In the genomic region with DNA sequence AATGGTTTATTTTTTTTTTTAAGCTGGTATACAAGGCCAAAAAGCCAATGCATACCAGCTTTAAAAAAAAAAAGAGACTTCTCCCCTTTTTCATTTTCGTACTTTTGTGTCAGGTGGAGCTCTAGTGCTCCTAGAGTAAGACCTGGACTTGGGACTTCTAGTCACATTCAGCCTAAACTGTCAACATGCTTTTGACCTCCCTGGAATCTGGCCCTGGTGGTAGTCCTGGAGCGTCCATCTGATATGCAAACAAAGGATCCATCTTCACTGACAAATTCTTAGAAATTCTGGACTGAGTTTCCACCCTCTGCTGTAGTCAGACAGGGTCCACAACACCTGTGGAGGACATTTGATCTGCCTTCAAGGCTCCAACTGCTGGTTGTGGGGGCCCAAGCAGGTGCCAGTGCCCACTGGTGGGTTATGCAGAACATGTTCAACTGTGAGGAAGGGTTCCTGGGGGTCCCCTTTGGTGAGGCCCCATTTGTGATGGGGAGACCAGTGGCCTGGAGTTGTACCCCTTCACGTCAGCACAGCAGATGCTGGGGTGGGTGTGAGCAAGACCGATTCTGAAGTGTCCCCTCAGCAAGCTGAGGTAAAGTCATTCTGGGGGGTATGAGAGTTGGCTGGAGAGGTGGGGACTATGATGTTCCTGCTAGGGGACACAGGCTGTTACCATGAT, we compare ENCODE assay signal across 19 cellular contexts.
"Had no signal": no experiment of that assay in that cellular context is flagged by ENCODE, and none has a peak within 500 bp of the region (broad histone marks: within the 10 kb centered on the region; RNA-seq: fewer than 3 reads in every experiment).

No MANE protein-coding gene starts in this region.

- H3K9me3 ChIP-seq: ascending aorta, breast epithelium, esophagus squamous epithelium, tibial artery had no signal

- ATAC-seq: activated T-helper 17 cell treated with anti-CD3 and anti-CD28 coated beads, Interleukin-2, amount 50 U/mL, for 72 hours; left colon had no signal

- H3K27ac ChIP-seq: ascending aorta, breast epithelium, esophagus squamous epithelium, tibial artery had no signal

- H3K4me3 ChIP-seq: ascending aorta, breast epithelium, esophagus squamous epithelium, tibial artery had no signal

- H3K4me1 ChIP-seq: ascending aorta, breast epithelium, esophagus squamous epithelium, tibial artery had no signal

- H3K36me3 ChIP-seq: ascending aorta, breast epithelium, esophagus squamous epithelium, tibial artery had no signal

- H3K4me1 Mint-ChIP-seq: activated T-helper 17 cell treated with anti-CD3 and anti-CD28 coated beads, Interleukin-2, amount 50 U/mL, for 72 hours; nephron had no signal

- DNase-seq: activated CD4-positive, CD25-positive, alpha-beta regulatory T cell treated with anti-CD3 and anti-CD28 coated beads, Interleukin-2, amount 50 U/mL, for 72 hours; activated naive CD4-positive, alpha-beta T cell treated with anti-CD3 and anti-CD28 coated beads, Interleukin-2, amount 50 U/mL, for 16 hours; activated T-cell treated with anti-CD3 and anti-CD28 coated beads for 4 hours; effector CD8-positive, alpha-beta T cell; esophagus squamous epithelium; midbrain; nucleus accumbens; stimulated activated CD4-positive, alpha-beta T cell treated with anti-CD3 and anti-CD28 coated beads, Interleukin-2, amount 100 ng/mL, for 24 hours; stimulated activated naive CD4-positive, alpha-beta T cell treated with Interleukin-2 at 50 U/mL for 16 hours; substantia nigra; tibial artery had no signal

- H3K9me3 Mint-ChIP-seq: activated T-helper 17 cell treated with anti-CD3 and anti-CD28 coated beads, Interleukin-2, amount 50 U/mL, for 72 hours; dendritic cell treated with granulocyte-macrophage colony-stimulating factor and Interleukin-4, amounts not matched to agents 40 ng/mL and 50 ng/mL, for 4 days; nephron; T-helper 1 cell treated with Interleukin-12 subunit alpha and Interleukin-12 subunit beta and Interleukin-4 antibody, amounts not matched to agents 30 μg/mL and 1 μg/mL, for 36 hours had no signal

- H3K27me3 ChIP-seq: ascending aorta had no signal

- H3K4me3 Mint-ChIP-seq: activated T-helper 17 cell treated with anti-CD3 and anti-CD28 coated beads, Interleukin-2, amount 50 U/mL, for 72 hours; dendritic cell treated with granulocyte-macrophage colony-stimulating factor and Interleukin-4, amounts not matched to agents 40 ng/mL and 50 ng/mL, for 4 days; nephron; T-helper 1 cell treated with Interleukin-12 subunit alpha and Interleukin-12 subunit beta and Interleukin-4 antibody, amounts not matched to agents 30 μg/mL and 1 μg/mL, for 36 hours had no signal

- H3K27ac Mint-ChIP-seq: activated T-helper 17 cell treated with anti-CD3 and anti-CD28 coated beads, Interleukin-2, amount 50 U/mL, for 72 hours; dendritic cell treated with granulocyte-macrophage colony-stimulating factor and Interleukin-4, amounts not matched to agents 40 ng/mL and 50 ng/mL, for 4 days; nephron; progenitor cell of endocrine pancreas; T-helper 1 cell treated with Interleukin-12 subunit alpha and Interleukin-12 subunit beta and Interleukin-4 antibody, amounts not matched to agents 30 μg/mL and 1 μg/mL, for 36 hours had no signal

- H3K27me3 Mint-ChIP-seq: progenitor cell of endocrine pancreas had no signal
